Comparison of ENCODE assay signal across 13 cellular contexts in genomic region chr16:70725912-70726828, GRCh38. TPM values are rescaled to one million over a fixed set of nuclear protein-coding genes. Genes with fewer than 3 reads are reported as not detected.
DNase-seq lines count a peak whose midpoint lies in the region; ATAC-seq and TF ChIP-seq lines count a peak whose summit lies in the region.
"Had no signal": no experiment of that assay in that cellular context is flagged by ENCODE, and none has a peak within 500 bp of the region (broad histone marks: within the 10 kb centered on the region; RNA-seq: fewer than 3 reads in every experiment).

No MANE protein-coding gene starts in this region.

- no peak overlapping the region for H3K9ac ChIP-seq in H9 (ENCODE audit: extremely low read depth, insufficient read length, low read length)
- H3K9ac ChIP-seq: BLaER1 treated with 17β-estradiol and CSF1 and Interleukin-3, amounts not matched to agents 10 nM and 100 nM; GM23248 had no signal

- no peak overlapping the region for H3K4me2 ChIP-seq in H9 (ENCODE audit: insufficient read depth, insufficient read length, low read length)

- DNase-seq in H9 (no peak), dorsolateral prefrontal cortex (peak in 9 of 10 donors; percentile 63 to 90 (median 85)), left lobe of liver (ENCODE audit: low spot score) (peak; percentile 70), gastrocnemius medialis (peak in 1 of 2 donors; percentile 65), natural killer cell (no peak), T-cell (no peak)
- DNase-seq: activated CD8-positive, alpha-beta memory T cell treated with anti-CD3 and anti-CD28 coated beads, Interleukin-2, amount 50 U/mL, for 4 hours; GM23248; NCI-H2107; stimulated activated CD4-positive, alpha-beta T cell treated with anti-CD3 and anti-CD28 coated beads, Interleukin-4, amount 100 ng/mL, for 1 hour had no signal

- H3K23me2 ChIP-seq in H9 (ENCODE audit: insufficient read length, low read depth, low read length, poor library complexity, severe bottlenecking), result no peaks in the 10 kb centered on the region

- no peak overlapping the region for H2AK5ac ChIP-seq in H9 (ENCODE audit: insufficient read length, low read length)

- POLR2A ChIA-PET in T-cell (lab: Charles Lee), result no interaction called here

- H3K36me3 ChIP-seq in gastrocnemius medialis, result no peaks in the 10 kb centered on the region

- H3K27me3 ChIP-seq in H9 (ENCODE audit: insufficient read depth, low read length) (no peaks in the 10 kb centered on the region), dorsolateral prefrontal cortex (no peaks in the 10 kb centered on the region), gastrocnemius medialis (no peaks in the 10 kb centered on the region)
- H3K27me3 ChIP-seq: BLaER1 treated with 17β-estradiol and CSF1 and Interleukin-3, amounts not matched to agents 10 nM and 100 nM had no signal

- H3K23ac ChIP-seq in H9 (ENCODE audit: insufficient read length, low read depth, low read length), result no peak overlapping the region

- no peak overlapping the region for H3K27ac ChIP-seq in H9 (ENCODE audit: insufficient read length, low read depth, low read length)
- H3K27ac ChIP-seq in dorsolateral prefrontal cortex, result peak overlapping the region; percentile 34 to 93 (median 79)
- H3K27ac ChIP-seq in gastrocnemius medialis, result peak overlapping the region; percentile 79 to 86 (median 80)
- H3K27ac ChIP-seq: BLaER1 treated with 17β-estradiol and CSF1 and Interleukin-3, amounts not matched to agents 10 nM and 100 nM; GM23248 had no signal

- no peak for TF ChIP-seq POLR2A in gastrocnemius medialis (IDR thresholded peaks at IDR 0.05)

- no peak overlapping the region for H3K56ac ChIP-seq in H9 (ENCODE audit: insufficient read length, low read depth, low read length)

- H3K4me1 Mint-ChIP-seq in H9 (peaks cover 4 to 18% of the 10 kb centered on the region in 2 experiments; a peak in 3 of 4 replicates), natural killer cell (no peaks in the 10 kb centered on the region), T-cell (no peaks in the 10 kb centered on the region)

- intact Hi-C loops in dorsolateral prefrontal cortex (cut with DNase I) (loop anchor here (2.0 to 5.0 kb wide), 3 partner anchors 37 to 45 kb away; no protein-coding TSS in a partner anchor), gastrocnemius medialis (cut with DNase I; ENCODE audit: low total_unique reads) (no loop called here), natural killer cell (cut with micrococcal nuclease) (no loop called here)

- no peak overlapping the region for H3K4ac ChIP-seq in H9 (ENCODE audit: low read depth, low read length)

- H3K79me2 ChIP-seq in H9 (ENCODE audit: insufficient read depth, low read length), result no peaks in the 10 kb centered on the region

- H4K5ac ChIP-seq in H9 (ENCODE audit: insufficient read length, low read depth, low read length), result no peak overlapping the region

- no CpG with 5 or more reads among the region's 31 CpGs for WGBS in H9 (ENCODE audit: extremely low coverage, insufficient read length, low lambda C conversion rate)

- H3K36me3 Mint-ChIP-seq in H9 (ENCODE audit: insufficient read depth in 1 of 3, low read depth in 3 of 3) (peaks cover 6 to 33% (median 21%) of the 10 kb centered on the region in 3 experiments), natural killer cell (no peaks in the 10 kb centered on the region), T-cell (peaks cover 53% of the 10 kb centered on the region)

- no peak overlapping the region for H2BK5ac ChIP-seq in H9 (ENCODE audit: insufficient read length, low read length)

- in situ Hi-C loops in gastrocnemius medialis (cut with MboI; ENCODE audit: low sequenced_read_pairs in 4 of 4), result no loop called here

- H3K27me3 Mint-ChIP-seq in H9 (ENCODE audit: low read depth) (no peaks in the 10 kb centered on the region), natural killer cell (ENCODE audit: low read depth in 2 of 2) (no peaks in the 10 kb centered on the region), T-cell (no peaks in the 10 kb centered on the region)

- no peak overlapping the region for H2BK20ac ChIP-seq in H9 (ENCODE audit: low read depth, low read length, poor library complexity, severe bottlenecking)

- H4K8ac ChIP-seq in H9 (replicated peaks; ENCODE audit: insufficient read length, low read depth, low read length), result no peak overlapping the region

- H2BK12ac ChIP-seq in H9 (ENCODE audit: insufficient read length, low read depth, low read length), result no peak overlapping the region

- peak overlapping the region; percentile 77 to 88 (median 79); a peak in 4 of 7 replicates for H3K27ac Mint-ChIP-seq in H9
- H3K27ac Mint-ChIP-seq in natural killer cell, result no peak overlapping the region
- H3K27ac Mint-ChIP-seq in T-cell, result no peak overlapping the region

- peak; percentile 49 for ATAC-seq in left lobe of liver
- ATAC-seq in gastrocnemius medialis, result peak; percentile 69 to 73
- ATAC-seq in HG03095 (IDR thresholded peaks at IDR 0.05; ENCODE audit: unreplicated experiment), result no peak
- no peak for ATAC-seq in natural killer cell
- no peak for ATAC-seq in T-cell (replicated peaks in 1 of 4)
- ATAC-seq in HG02973 (IDR thresholded peaks at IDR 0.05; ENCODE audit: unreplicated experiment), result no peak

- H3K4me3 ChIP-seq in dorsolateral prefrontal cortex (peak overlapping the region in 10 of 59 donors; percentile 4 to 27 (median 20)), gastrocnemius medialis (no peak overlapping the region)
- H3K4me3 ChIP-seq: BLaER1 treated with 17β-estradiol and CSF1 and Interleukin-3, amounts not matched to agents 10 nM and 100 nM; GM23248 had no signal

- no peak overlapping the region for H3K14ac ChIP-seq in H9 (ENCODE audit: insufficient read depth, low read length)

- no peak overlapping the region for H2BK15ac ChIP-seq in H9 (ENCODE audit: low read depth, low read length)

- H3K79me1 ChIP-seq in H9 (ENCODE audit: insufficient read depth, low read depth, low read length, poor library complexity, severe bottlenecking), result no peaks in the 10 kb centered on the region

- H4K20me1 ChIP-seq in H9 (ENCODE audit: control insufficient read depth, insufficient read depth, insufficient read length), result no peaks in the 10 kb centered on the region

- CTCF ChIA-PET in T-cell (lab: Charles Lee), result no interaction called here

- no peak overlapping the region for H2BK120ac ChIP-seq in H9 (ENCODE audit: low read depth, low read length, poor library complexity, severe bottlenecking)

- no peak overlapping the region for H2AFZ ChIP-seq in H9 (ENCODE audit: low read length)
- H2AFZ ChIP-seq: GM23248 had no signal

- no peak overlapping the region for H3K4me3 Mint-ChIP-seq in H9
- H3K4me3 Mint-ChIP-seq in natural killer cell, result no peak overlapping the region
- no peak overlapping the region for H3K4me3 Mint-ChIP-seq in T-cell

- H3T11ph ChIP-seq in H9 (ENCODE audit: low read length), result no peak overlapping the region

- H4K91ac ChIP-seq in H9 (ENCODE audit: insufficient read length, low read depth, low read length), result no peak overlapping the region

- H3K9me3 Mint-ChIP-seq in H9 (no peaks in the 10 kb centered on the region), natural killer cell (no peaks in the 10 kb centered on the region), T-cell (no peaks in the 10 kb centered on the region)

- TF ChIP-seq CTCF in H9 (conservative IDR thresholded peaks at IDR 0.05), result no peak
- peak in 10 of 56 donors; percentile 10 to 26 (median 16) for TF ChIP-seq CTCF in dorsolateral prefrontal cortex (IDR thresholded peaks at IDR 0.05 in 54 of 56, conservative IDR thresholded peaks at IDR 0.05 in 2 of 56; ENCODE audit: low read depth in 1 of 56, partially characterized antibody in 56 of 56)
- TF ChIP-seq CTCF in gastrocnemius medialis (IDR thresholded peaks at IDR 0.05 in 4 of 5, conservative IDR thresholded peaks at IDR 0.05 in 1 of 5), result no peak
- no peak for TF ChIP-seq CTCF in natural killer cell (IDR thresholded peaks at IDR 0.05)

- H3K18ac ChIP-seq in H9 (ENCODE audit: insufficient read length, low read depth, low read length), result no peak overlapping the region

- H3K4me1 ChIP-seq in H9 (ENCODE audit: insufficient read depth, low read length) (no peaks in the 10 kb centered on the region), gastrocnemius medialis (peaks cover 33 to 47% of the 10 kb centered on the region in 2 donors)

- H3K9me3 ChIP-seq in H9 (ENCODE audit: control insufficient read depth, low read depth, low read length) (no peaks in the 10 kb centered on the region), gastrocnemius medialis (no peaks in the 10 kb centered on the region)
- H3K9me3 ChIP-seq: BLaER1 treated with 17β-estradiol and CSF1 and Interleukin-3, amounts not matched to agents 10 nM and 100 nM had no signal

RNA-seq across cellular contexts. Expression of gene MTSS2, which starts 40.3 kb away (rescaled TPM):
- total RNA-seq in H9 (2021) (41.0 and 42.5 TPM in 2 replicates), dorsolateral prefrontal cortex (100 to 1,000 TPM; 135 to 968 (median 301) TPM), left lobe of liver (58.1 TPM), gastrocnemius medialis (100 to 1,000 TPM in 1 of 4 donors, 10 to 100 TPM in 3; 42.6 to 160 (median 93.9) TPM), natural killer cell (1 to 10 TPM; 3.8 to 8.8 (median 4.4) TPM), T-cell (1 to 10 TPM; 2.2 to 7.1 (median 5.1) TPM)

Comparison
In these comparisons a context has a peak if more than half of its experiments do, and no peak if none do; other contexts are left out.
1. DNase-seq: peak in dorsolateral prefrontal cortex (9 of 10) and left lobe of liver (single experiment); none in H9 (single experiment), natural killer cell (single experiment) and T-cell (0 of 34).
2. H3K27ac Mint-ChIP-seq: peak in H9 (3 of 3); none in natural killer cell (0 of 2) and T-cell (0 of 2).
3. ATAC-seq: peak in left lobe of liver (single experiment) and gastrocnemius medialis (2 of 2); none in HG03095 (single experiment), natural killer cell (0 of 3), T-cell (0 of 4) and HG02973 (single experiment).
4. intact Hi-C loops: an anchor here in dorsolateral prefrontal cortex (2.0 to 5.0 kb wide); none called in gastrocnemius medialis and natural killer cell.